Comparison of ENCODE assay signal across 35 cellular contexts in genomic region chr10:20797290-20797689, GRCh38.
"Had no signal": no experiment of that assay in that cellular context is flagged by ENCODE, and none has a peak within 500 bp of the region (broad histone marks: within the 10 kb centered on the region; RNA-seq: fewer than 3 reads in every experiment).

No MANE protein-coding gene starts in this region.

- H3K27me3 ChIP-seq: adrenal gland, body of pancreas, brain microvascular endothelial cell, breast epithelium had no signal

- H3K4me3 ChIP-seq: adrenal gland, body of pancreas, breast epithelium had no signal

- H3K36me3 ChIP-seq: adrenal gland, brain microvascular endothelial cell, breast epithelium had no signal

- FAIRE-seq: astrocyte, TTC549 had no signal

- H3K27ac ChIP-seq: adrenal gland, body of pancreas, brain microvascular endothelial cell, breast epithelium, VCaP had no signal

- H3K9me3 ChIP-seq: adrenal gland, body of pancreas, breast epithelium had no signal

- H3K4me1 ChIP-seq: adrenal gland, body of pancreas, breast epithelium had no signal

- DNase-seq: activated B cell treated with CpG ODN at 0.5 μM for 24 hours; activated CD4-positive, alpha-beta memory T cell treated with anti-CD3 and anti-CD28 coated beads for 36 hours; activated CD4-positive, alpha-beta T cell treated with anti-CD3 and anti-CD28 coated beads for 4 hours; activated CD4-positive, alpha-beta T cell treated with anti-CD3 and anti-CD28 coated beads, Interleukin-2, amount 10 ng/mL, durations not matched to agents 24 days and 14 days; activated CD4-positive, alpha-beta T cell treated with anti-CD3 and anti-CD28 coated beads, Interleukin-2, amount 50 U/mL, for 1 hour; activated CD4-positive, alpha-beta T cell treated with anti-CD3 and anti-CD28 coated beads, Interleukin-2, amount 50 U/mL, for 4 hours; activated CD4-positive, CD25-positive, alpha-beta regulatory T cell treated with anti-CD3 and anti-CD28 coated beads, Interleukin-2, amount 50 U/mL, for 72 hours; activated CD8-positive, alpha-beta memory T cell treated with anti-CD3 and anti-CD28 coated beads, Interleukin-2, amount 50 U/mL, for 4 hours; activated CD8-positive, alpha-beta T cell treated with anti-CD3 and anti-CD28 coated beads for 36 hours; activated effector memory CD4-positive, alpha-beta T cell treated with anti-CD3 and anti-CD28 coated beads, Interleukin-2, amount 50 U/mL, for 16 hours; activated gamma-delta T cell treated with Interleukin-2 at 50 U/mL for 16 hours; activated naive CD4-positive, alpha-beta T cell; activated naive CD4-positive, alpha-beta T cell treated with anti-CD3 and anti-CD28 coated beads for 36 hours; activated naive CD4-positive, alpha-beta T cell treated with anti-CD3 and anti-CD28 coated beads, Interleukin-2, amount 50 U/mL, for 16 hours; activated naive CD8-positive, alpha-beta T cell treated with anti-CD3 and anti-CD28 coated beads for 36 hours; activated T-cell treated with anti-CD3 and anti-CD28 coated beads for 4 hours; activated T-cell treated with anti-CD3 and anti-CD28 coated beads, Interleukin-2, amount 50 U/mL, for 1 hour; activated T-cell treated with anti-CD3 and anti-CD28 coated beads, Interleukin-2, amount 50 U/mL, for 4 hours; activated T-cell treated with anti-CD3 and anti-CD28 coated beads, Interleukin-2, amount 50 U/mL, for 72 hours; adrenal gland; amniotic stem cell; aorta; body of pancreas; brain microvascular endothelial cell; caudate nucleus; cerebellar nuclear complex; T-helper 1 cell; T-helper 2 cell; T-helper 9 cell had no signal

- ATAC-seq: activated CD8-positive, alpha-beta T cell treated with anti-CD3 and anti-CD28 coated beads for 36 hours; activated naive CD4-positive, alpha-beta T cell treated with anti-CD3 and anti-CD28 coated beads, Interleukin-2, amount 50 U/mL, for 72 hours; activated T-cell treated with anti-CD3 and anti-CD28 coated beads, Interleukin-2, amount 50 U/mL, for 4 hours; activated T-cell treated with anti-CD3 and anti-CD28 coated beads, Interleukin-2, amount 50 U/mL, for 72 hours; activated T-helper 17 cell treated with anti-CD3 and anti-CD28 coated beads, Interleukin-2, amount 50 U/mL, for 72 hours; body of pancreas had no signal
